Comparison of ENCODE assay signal across 8 cellular contexts in the genomic region with DNA sequence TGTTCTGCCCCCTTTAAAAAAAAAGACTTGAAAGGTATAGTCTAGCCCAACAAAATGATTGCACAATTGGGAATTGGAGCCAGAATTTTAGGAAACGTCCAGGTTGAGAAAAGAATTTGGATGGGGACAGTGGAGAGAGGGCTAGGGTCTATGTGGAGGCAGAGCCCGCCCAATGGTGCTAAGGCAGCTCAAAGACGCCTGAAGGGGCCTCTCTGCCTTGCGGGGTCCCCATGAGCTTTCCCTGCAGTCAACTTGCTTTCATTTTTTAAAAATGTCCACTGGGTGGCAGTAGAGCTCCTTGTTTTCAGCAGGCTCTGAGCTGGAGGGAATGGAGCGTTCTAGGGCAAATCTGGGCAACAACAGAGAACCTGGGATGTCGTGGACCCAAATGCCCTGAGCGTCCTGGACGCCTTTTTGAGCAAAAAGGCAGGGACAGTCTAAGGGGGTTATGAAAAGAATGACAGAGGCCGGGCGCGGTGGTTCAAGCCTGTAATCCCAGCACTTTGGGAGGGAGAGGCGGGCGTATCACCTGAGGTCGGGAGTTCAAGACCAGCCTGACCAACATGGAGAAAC. TPM values are rescaled to one million over a fixed set of nuclear protein-coding genes. Genes with fewer than 3 reads are reported as not detected.
A peak's percentile ranks its signal among the peaks of the same experiment; 100 is the strongest.
DNase-seq lines count a peak whose midpoint lies in the region; ATAC-seq and TF ChIP-seq lines count a peak whose summit lies in the region.

No MANE protein-coding gene starts in this region.

- no peaks in the 10 kb centered on the region for H3K4me1 Mint-ChIP-seq in Caco-2 (ENCODE audit: low read depth, unreplicated experiment)

- H3K9ac ChIP-seq in SU-DHL-6 (ENCODE audit: low read length), result no peak overlapping the region

- H4K20me1 ChIP-seq in SU-DHL-6 (ENCODE audit: low read depth, low read length), result no peaks in the 10 kb centered on the region

- no peak overlapping the region for H3K27ac ChIP-seq in SU-DHL-6 (ENCODE audit: low read depth, low read length)
- H3K27ac ChIP-seq in left ventricle myocardium inferior (replicated peaks), result no peak overlapping the region

- H3K27me3 ChIP-seq in Caco-2 (replicated peaks; ENCODE audit: control insufficient read depth, insufficient read depth, low read length) (no peaks in the 10 kb centered on the region), SU-DHL-6 (ENCODE audit: low read length) (no peaks in the 10 kb centered on the region), left ventricle myocardium inferior (ENCODE audit: low read depth) (peaks cover 47% of the 10 kb centered on the region)

- H3K4me3 ChIP-seq in Caco-2 (ENCODE audit: low read depth, low read length), result no peak overlapping the region
- H3K4me3 ChIP-seq in SU-DHL-6 (ENCODE audit: insufficient read depth, low read length, poor library complexity, severe bottlenecking), result no peak overlapping the region
- H3K4me3 ChIP-seq in left ventricle myocardium inferior, result peak overlapping the region; percentile 33

- DNase-seq in Caco-2 (peak; percentile 72 to 77), NCI-H1417 treated with DMSO at 0.1 percent for 48 hours (lab: John Stamatoyannopoulos, UW) (peak; percentile 32), amniotic stem cell (lab: John Stamatoyannopoulos, UW) (peak; percentile 68), left ventricle myocardium inferior (no peak), putamen (ENCODE audit: low spot score) (peak; percentile 74)

- ATAC-seq in GM21786 (IDR thresholded peaks at IDR 0.05; ENCODE audit: unreplicated experiment) (peak; percentile 51), GM18873 (IDR thresholded peaks at IDR 0.05; ENCODE audit: low FRiP score, unreplicated experiment) (no peak)

- H3K9me3 Mint-ChIP-seq in Caco-2 (ENCODE audit: unreplicated experiment), result no peaks in the 10 kb centered on the region

- H3F3A ChIP-seq in SU-DHL-6 (ENCODE audit: insufficient read depth), result no peaks in the 10 kb centered on the region

- BruUV-seq in Caco-2 (replicated peaks; lab: Mats Ljungman, UMichigan), result no TSS peak

- no peaks in the 10 kb centered on the region for H3K4me1 ChIP-seq in Caco-2
- peaks cover 19% of the 10 kb centered on the region for H3K4me1 ChIP-seq in left ventricle myocardium inferior

- H2AFZ ChIP-seq in SU-DHL-6 (ENCODE audit: low read depth, low read length, severe bottlenecking), result no peak overlapping the region

- H3K27me3 Mint-ChIP-seq in Caco-2 (ENCODE audit: insufficient read depth, unreplicated experiment), result no peaks in the 10 kb centered on the region

- no peaks in the 10 kb centered on the region for H3K36me3 Mint-ChIP-seq in Caco-2 (ENCODE audit: insufficient read depth, unreplicated experiment)

- H3K36me3 ChIP-seq in Caco-2 (ENCODE audit: control insufficient read depth, insufficient read depth, low read length) (no peaks in the 10 kb centered on the region), SU-DHL-6 (ENCODE audit: low read length) (no peaks in the 10 kb centered on the region), left ventricle myocardium inferior (peaks cover 11% of the 10 kb centered on the region)

- no peaks in the 10 kb centered on the region for H3K9me3 ChIP-seq in Caco-2
- H3K9me3 ChIP-seq in SU-DHL-6 (ENCODE audit: insufficient read depth, low read length), result no peaks in the 10 kb centered on the region
- H3K9me3 ChIP-seq in left ventricle myocardium inferior (replicated peaks), result peaks cover under 1% of the 10 kb centered on the region

- intact Hi-C loops in Caco-2 (cut with micrococcal nuclease; ENCODE audit: unreplicated experiment) (loop anchor here (1.0 to 2.0 kb wide), 5 partner anchors 46 to 226 kb away; no protein-coding TSS in a partner anchor), left ventricle myocardium inferior (cut with micrococcal nuclease) (no loop called here)

- no peaks in the 10 kb centered on the region for H3K79me2 ChIP-seq in SU-DHL-6 (ENCODE audit: insufficient read depth, low read length)

- H3K4me2 ChIP-seq in SU-DHL-6 (ENCODE audit: low read depth, low read length, poor library complexity, severe bottlenecking), result no peak overlapping the region

- no peak overlapping the region for H3K4me3 Mint-ChIP-seq in Caco-2 (ENCODE audit: unreplicated experiment)

- POLR2A ChIA-PET in Caco-2 (lab: Charles Lee), result interaction anchor here (0.6 to 1.0 kb wide), 3 partner anchors 163 to 903 kb away, joined by 3 read pairs; no protein-coding TSS in a partner anchor

- peak; percentile 51 to 60 for TF ChIP-seq CTCF in Caco-2 (IDR thresholded peaks at IDR 0.05; ENCODE audit: insufficient read depth in 1 of 2, low read depth in 1 of 2, low read length in 1 of 2, severe bottlenecking in 1 of 2, unreplicated experiment in 1 of 2)
- peak; percentile 58 for TF ChIP-seq CTCF in SU-DHL-6 (IDR thresholded peaks at IDR 0.05; ENCODE audit: insufficient read depth, low read length, poor library complexity, severe bottlenecking)
- TF ChIP-seq CTCF in left ventricle myocardium inferior (IDR thresholded peaks at IDR 0.05; ENCODE audit: borderline replicate concordance), result peak; percentile 81

- no peak overlapping the region for H3K27ac Mint-ChIP-seq in Caco-2 (ENCODE audit: unreplicated experiment)

- no peaks in the 10 kb centered on the region for H3K9me2 ChIP-seq in SU-DHL-6 (replicated peaks; ENCODE audit: insufficient read depth, low read length)

- CTCF ChIA-PET in Caco-2 (lab: Charles Lee), result interaction anchor here (0.6 to 1.5 kb wide), 14 partner anchors 15 to 368 kb away, joined by 3 to 25 read pairs (median 4); partner anchors contain the start of gene ITM2C

RNA-seq across cellular contexts. Expression of gene ITM2C, which starts 40.2 kb away (rescaled TPM):
- total RNA-seq in Caco-2 (2022), result 135 and 136 TPM in 2 replicates
- total RNA-seq in left ventricle myocardium inferior, result 25.5 TPM
